ENCODE assay signal across 30 cellular contexts in the genomic region with DNA sequence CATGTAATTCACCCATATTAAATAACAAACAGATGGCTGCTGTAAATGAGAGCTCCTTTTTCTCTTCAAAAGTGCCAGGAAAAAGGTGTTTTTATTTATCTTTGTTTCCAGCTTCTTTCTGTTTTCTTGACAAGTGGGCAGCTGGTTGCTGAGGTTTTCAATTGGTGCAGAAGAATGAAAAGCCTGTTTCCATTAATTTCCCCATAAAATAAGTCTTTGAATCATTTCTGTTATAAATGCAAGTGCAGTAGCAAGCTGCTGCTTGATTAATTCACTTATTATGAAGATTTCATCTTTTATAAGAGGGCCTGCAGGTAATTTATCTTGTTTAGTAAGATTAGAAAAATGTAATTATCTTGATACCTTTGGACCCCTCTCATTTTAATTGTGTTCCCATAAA.
"Had no signal": no experiment of that assay in that cellular context is flagged by ENCODE, and none has a peak within 500 bp of the region (broad histone marks: within the 10 kb centered on the region; RNA-seq: fewer than 3 reads in every experiment).

No MANE protein-coding gene starts in this region.

- H3K9me3 ChIP-seq: ascending aorta, colonic mucosa, left lung, ovary, prostate gland, testis, transverse colon had no signal

- H3K4me3 ChIP-seq: ascending aorta, cardiac muscle cell, colonic mucosa, esophagus squamous epithelium, left lung, lung, ovary, prostate gland, skin epidermis, testis, transverse colon had no signal

- H3K27me3 ChIP-seq: ascending aorta, cardiac muscle cell, colonic mucosa, esophagus squamous epithelium, left lung, ovary, testis, transverse colon had no signal

- DNase-seq: activated CD4-positive, alpha-beta memory T cell treated with anti-CD3 and anti-CD28 coated beads for 36 hours; activated CD4-positive, alpha-beta T cell treated with anti-CD3 and anti-CD28 coated beads, Interleukin-2, amount 10 ng/mL, durations not matched to agents 24 days and 14 days; activated CD4-positive, CD25-positive, alpha-beta regulatory T cell treated with anti-CD3 and anti-CD28 coated beads, Interleukin-2, amount 50 U/mL, for 72 hours; activated CD8-positive, alpha-beta memory T cell treated with anti-CD3 and anti-CD28 coated beads, Interleukin-2, amount 50 U/mL, for 4 hours; activated gamma-delta T cell; activated naive CD4-positive, alpha-beta T cell treated with anti-CD3 and anti-CD28 coated beads, Interleukin-2, amount 10 ng/mL, durations not matched to agents 7 days and 5 days; activated naive CD8-positive, alpha-beta T cell treated with anti-CD3 and anti-CD28 coated beads, Interleukin-2, amount 10 ng/mL, durations not matched to agents 7 days and 5 days; activated T-cell treated with anti-CD3 and anti-CD28 coated beads, Interleukin-2, amount 50 U/mL, for 24 hours; cerebellar nuclear complex; colonic mucosa; effector CD8-positive, alpha-beta T cell; esophagus squamous epithelium; foreskin melanocyte; kidney glomerular epithelial cell; left lung; mesendoderm; natural killer cell; ovary; retina; stimulated activated CD4-positive, alpha-beta T cell treated with anti-CD3 and anti-CD28 coated beads, Interleukin-12 subunit alpha, Interleukin-12 subunit beta, amount 100 ng/mL, for 4 hours; stimulated activated CD4-positive, alpha-beta T cell treated with anti-CD3 and anti-CD28 coated beads, Interleukin-4, amount 100 ng/mL, for 1 hour; stimulated activated naive CD8-positive, alpha-beta T cell treated with anti-CD3 and anti-CD28 coated beads, Interleukin-15, Interleukin-2, amounts not matched to agents 100 U/mL and 50 U/mL, for 24 hours; testis; transverse colon had no signal

- H3K4me1 ChIP-seq: ascending aorta, colonic mucosa, esophagus squamous epithelium, left lung, prostate gland, testis, transverse colon had no signal

- H3K27ac ChIP-seq: ascending aorta, cardiac muscle cell, colonic mucosa, epithelial cell of prostate, esophagus squamous epithelium, left lung, ovary, prostate gland, skin epidermis, testis, transverse colon had no signal

- H3K36me3 ChIP-seq: ascending aorta, cardiac muscle cell, colonic mucosa, esophagus squamous epithelium, left lung, ovary, prostate gland, transverse colon had no signal
